Comparison of ENCODE assay signal across 35 cellular contexts in genomic region chr3:64844558-64844957, GRCh38.
"Had no signal": no experiment of that assay in that cellular context is flagged by ENCODE, and none has a peak within 500 bp of the region (broad histone marks: within the 10 kb centered on the region; RNA-seq: fewer than 3 reads in every experiment).

No MANE protein-coding gene starts in this region.

- H3K4me3 Mint-ChIP-seq: activated B cell treated with CpG ODN at 0.5 μM for 24 hours; activated CD4-positive, alpha-beta memory T cell treated with anti-CD3 and anti-CD28 coated beads for 36 hours; activated CD4-positive, alpha-beta T cell treated with anti-CD3 and anti-CD28 coated beads, Interleukin-2, amount 10 ng/mL, durations not matched to agents 24 days and 14 days; activated CD8-positive, alpha-beta T cell treated with anti-CD3 and anti-CD28 coated beads for 36 hours; activated naive CD4-positive, alpha-beta T cell treated with anti-CD3 and anti-CD28 coated beads, Interleukin-2, amount 10 ng/mL, durations not matched to agents 7 days and 5 days; activated naive CD4-positive, alpha-beta T cell treated with anti-CD3 and anti-CD28 coated beads, Interleukin-2, amount 50 U/mL, for 24 hours; activated naive CD8-positive, alpha-beta T cell; activated naive CD8-positive, alpha-beta T cell treated with anti-CD3 and anti-CD28 coated beads, Interleukin-2, amount 10 ng/mL, durations not matched to agents 7 days and 5 days; activated naive CD8-positive, alpha-beta T cell treated with anti-CD3 and anti-CD28 coated beads, Interleukin-2, amount 50 U/mL, for 24 hours; activated T-cell treated with anti-CD3 and anti-CD28 coated beads, Interleukin-2, amount 50 U/mL, for 24 hours; brain; central memory CD8-positive, alpha-beta T cell; T-helper 2 cell treated with Interferon-gamma antibody and Interleukin-4, amounts not matched to agents 5 μg/mL and 100 μg/mL, for 36 hours had no signal

- ATAC-seq: activated CD8-positive, alpha-beta T cell treated with anti-CD3 and anti-CD28 coated beads for 36 hours; activated naive CD8-positive, alpha-beta T cell treated with anti-CD3 and anti-CD28 coated beads, Interleukin-2, amount 50 U/mL, for 24 hours had no signal

- H3K4me3 ChIP-seq: ascending aorta, cardiac muscle cell, colonic mucosa had no signal

- H3K9me3 Mint-ChIP-seq: activated CD4-positive, alpha-beta memory T cell treated with anti-CD3 and anti-CD28 coated beads for 36 hours; activated CD4-positive, alpha-beta T cell treated with anti-CD3 and anti-CD28 coated beads, Interleukin-2, amount 10 ng/mL, durations not matched to agents 24 days and 14 days; activated CD8-positive, alpha-beta T cell treated with anti-CD3 and anti-CD28 coated beads for 36 hours; activated naive CD4-positive, alpha-beta T cell treated with anti-CD3 and anti-CD28 coated beads, Interleukin-2, amount 50 U/mL, for 24 hours had no signal

- H3K27me3 Mint-ChIP-seq: activated B cell treated with CpG ODN at 0.5 μM for 24 hours; activated CD4-positive, alpha-beta memory T cell treated with anti-CD3 and anti-CD28 coated beads for 36 hours; activated CD4-positive, alpha-beta T cell treated with anti-CD3 and anti-CD28 coated beads, Interleukin-2, amount 10 ng/mL, durations not matched to agents 24 days and 14 days; activated CD8-positive, alpha-beta T cell treated with anti-CD3 and anti-CD28 coated beads for 36 hours; activated naive CD4-positive, alpha-beta T cell treated with anti-CD3 and anti-CD28 coated beads, Interleukin-2, amount 10 ng/mL, durations not matched to agents 7 days and 5 days; activated naive CD4-positive, alpha-beta T cell treated with anti-CD3 and anti-CD28 coated beads, Interleukin-2, amount 50 U/mL, for 24 hours; activated naive CD8-positive, alpha-beta T cell; activated naive CD8-positive, alpha-beta T cell treated with anti-CD3 and anti-CD28 coated beads, Interleukin-2, amount 10 ng/mL, durations not matched to agents 7 days and 5 days; activated naive CD8-positive, alpha-beta T cell treated with anti-CD3 and anti-CD28 coated beads, Interleukin-2, amount 50 U/mL, for 24 hours; activated T-cell treated with anti-CD3 and anti-CD28 coated beads, Interleukin-2, amount 50 U/mL, for 24 hours; central memory CD8-positive, alpha-beta T cell had no signal

- H3K27me3 ChIP-seq: ascending aorta, cardiac muscle cell, colonic mucosa had no signal

- H3K4me1 Mint-ChIP-seq: activated B cell treated with CpG ODN at 0.5 μM for 24 hours; activated CD4-positive, alpha-beta T cell treated with anti-CD3 and anti-CD28 coated beads, Interleukin-2, amount 10 ng/mL, durations not matched to agents 24 days and 14 days; activated naive CD4-positive, alpha-beta T cell treated with anti-CD3 and anti-CD28 coated beads, Interleukin-2, amount 10 ng/mL, durations not matched to agents 7 days and 5 days; activated naive CD4-positive, alpha-beta T cell treated with anti-CD3 and anti-CD28 coated beads, Interleukin-2, amount 50 U/mL, for 24 hours; activated naive CD8-positive, alpha-beta T cell treated with anti-CD3 and anti-CD28 coated beads, Interleukin-2, amount 10 ng/mL, durations not matched to agents 7 days and 5 days; activated naive CD8-positive, alpha-beta T cell treated with anti-CD3 and anti-CD28 coated beads, Interleukin-2, amount 50 U/mL, for 24 hours; central memory CD8-positive, alpha-beta T cell had no signal

- H3K27ac ChIP-seq: ascending aorta, cardiac muscle cell, colonic mucosa, VCaP had no signal

- H3K27ac Mint-ChIP-seq: activated B cell treated with CpG ODN at 0.5 μM for 24 hours; activated CD4-positive, alpha-beta memory T cell treated with anti-CD3 and anti-CD28 coated beads for 36 hours; activated CD4-positive, alpha-beta T cell treated with anti-CD3 and anti-CD28 coated beads, Interleukin-2, amount 10 ng/mL, durations not matched to agents 24 days and 14 days; activated CD8-positive, alpha-beta T cell treated with anti-CD3 and anti-CD28 coated beads for 36 hours; activated naive CD4-positive, alpha-beta T cell treated with anti-CD3 and anti-CD28 coated beads, Interleukin-2, amount 10 ng/mL, durations not matched to agents 7 days and 5 days; activated naive CD4-positive, alpha-beta T cell treated with anti-CD3 and anti-CD28 coated beads, Interleukin-2, amount 50 U/mL, for 24 hours; activated naive CD8-positive, alpha-beta T cell; activated naive CD8-positive, alpha-beta T cell treated with anti-CD3 and anti-CD28 coated beads, Interleukin-2, amount 50 U/mL, for 24 hours; activated T-cell treated with anti-CD3 and anti-CD28 coated beads, Interleukin-2, amount 50 U/mL, for 24 hours; activated T-helper 2 cell treated with anti-CD3 and anti-CD28 coated beads, Interferon-gamma antibody, Interleukin-2, Interleukin-4, amounts not matched to agents 10 μg/mL and 5 μg/mL and 100 μg/mL, durations not matched to agents 14 hours and 24 hours and 36 hours; brain; T-helper 2 cell treated with Interferon-gamma antibody and Interleukin-4, amounts not matched to agents 5 μg/mL and 100 μg/mL, for 36 hours had no signal

- H3K36me3 ChIP-seq: cardiac muscle cell, colonic mucosa had no signal

- DNase-seq: activated B cell treated with CpG ODN at 0.5 μM for 24 hours; activated CD4-positive, alpha-beta memory T cell treated with anti-CD3 and anti-CD28 coated beads for 36 hours; activated CD4-positive, alpha-beta T cell treated with anti-CD3 and anti-CD28 coated beads for 4 hours; activated CD4-positive, alpha-beta T cell treated with anti-CD3 and anti-CD28 coated beads, Interleukin-2, amount 10 ng/mL, durations not matched to agents 24 days and 14 days; activated CD4-positive, alpha-beta T cell treated with anti-CD3 and anti-CD28 coated beads, Interleukin-2, amount 50 U/mL, for 1 hour; activated CD4-positive, alpha-beta T cell treated with anti-CD3 and anti-CD28 coated beads, Interleukin-2, amount 50 U/mL, for 4 hours; activated CD4-positive, CD25-positive, alpha-beta regulatory T cell treated with anti-CD3 and anti-CD28 coated beads, Interleukin-2, amount 50 U/mL, for 72 hours; activated CD8-positive, alpha-beta memory T cell treated with anti-CD3 and anti-CD28 coated beads, Interleukin-2, amount 50 U/mL, for 4 hours; activated CD8-positive, alpha-beta T cell treated with anti-CD3 and anti-CD28 coated beads for 36 hours; activated effector memory CD4-positive, alpha-beta T cell treated with Interleukin-2 at 50 U/mL for 16 hours; activated gamma-delta T cell; activated naive CD4-positive, alpha-beta T cell treated with anti-CD3 and anti-CD28 coated beads, Interleukin-2, amount 10 ng/mL, durations not matched to agents 7 days and 5 days; activated naive CD4-positive, alpha-beta T cell treated with Interleukin-2 at 50 U/mL for 16 hours; activated naive CD8-positive, alpha-beta T cell treated with anti-CD3 and anti-CD28 coated beads, Interleukin-2, amount 10 ng/mL, durations not matched to agents 7 days and 5 days; activated naive CD8-positive, alpha-beta T cell treated with anti-CD3 and anti-CD28 coated beads, Interleukin-2, amount 50 U/mL, for 24 hours; activated T-cell treated with anti-CD3 and anti-CD28 coated beads, Interleukin-2, amount 50 U/mL, for 24 hours; activated T-cell treated with anti-CD3 and anti-CD28 coated beads, Interleukin-2, amount 50 U/mL, for 48 hours; amygdala; anterior cingulate cortex; caudate nucleus; cerebellar nuclear complex; colonic mucosa; T-helper 2 cell; T-helper 9 cell had no signal

- H3K9me3 ChIP-seq: ascending aorta, colonic mucosa had no signal

- H3K36me3 Mint-ChIP-seq: activated CD4-positive, alpha-beta memory T cell treated with anti-CD3 and anti-CD28 coated beads for 36 hours; activated naive CD4-positive, alpha-beta T cell treated with anti-CD3 and anti-CD28 coated beads, Interleukin-2, amount 10 ng/mL, durations not matched to agents 7 days and 5 days; activated naive CD4-positive, alpha-beta T cell treated with anti-CD3 and anti-CD28 coated beads, Interleukin-2, amount 50 U/mL, for 24 hours; activated naive CD8-positive, alpha-beta T cell; activated naive CD8-positive, alpha-beta T cell treated with anti-CD3 and anti-CD28 coated beads, Interleukin-2, amount 10 ng/mL, durations not matched to agents 7 days and 5 days; brain had no signal

- H3K4me1 ChIP-seq: ascending aorta, colonic mucosa had no signal

- FAIRE-seq: bronchial epithelial cell, TTC549 had no signal
